ENCODE assay signal across 11 cellular contexts in genomic region chr10:42864575-42864974, GRCh38.
A peak's percentile ranks its signal among the peaks of the same experiment; 100 is the strongest.
DNase-seq lines count a peak whose midpoint lies in the region; TF ChIP-seq lines count a peak whose summit lies in the region.
"Had no signal": no experiment of that assay in that cellular context is flagged by ENCODE, and none has a peak within 500 bp of the region (broad histone marks: within the 10 kb centered on the region; RNA-seq: fewer than 3 reads in every experiment).

No MANE protein-coding gene starts in this region.

- H3K4me3 Mint-ChIP-seq in endothelial cell (ENCODE audit: unreplicated experiment), result no peak overlapping the region
- H3K4me3 Mint-ChIP-seq: memory B cell had no signal

- TF ChIP-seq CTCF in endothelial cell (IDR thresholded peaks at IDR 0.05; ENCODE audit: unreplicated experiment) (no peak), retinal pigment epithelial cell (conservative IDR thresholded peaks at IDR 0.05; ENCODE audit: low read depth, low read length) (peak; percentile 39)

- DNase-seq in NCI-H748 (lab: John Stamatoyannopoulos, UW; ENCODE audit: unreplicated experiment) (peak; percentile 0), NCI-H748 treated with DMSO at 0.1 percent for 48 hours (lab: John Stamatoyannopoulos, UW) (no peak), NOMO-1 treated with DMSO at 0.1 percent for 48 hours (lab: John Stamatoyannopoulos, UW; ENCODE audit: unreplicated experiment) (peak; percentile 51), endothelial cell (ENCODE audit: low spot score) (peak; percentile 40), retinal pigment epithelial cell (ENCODE audit: low read depth) (no peak), SK-N-DZ (ENCODE audit: low spot score) (no peak), HuH-7 (ENCODE audit: low spot score) (no peak)
- no peak for DNase-seq in central memory CD4-positive, alpha-beta T cell
- DNase-seq: dorsolateral prefrontal cortex, NCI-H524 treated with DMSO at 0.1 percent for 48 hours had no signal

- no peaks in the 10 kb centered on the region for H3K9me3 Mint-ChIP-seq in endothelial cell (ENCODE audit: unreplicated experiment)
- H3K9me3 Mint-ChIP-seq: memory B cell had no signal

- peaks cover 6% of the 10 kb centered on the region for H3K36me3 Mint-ChIP-seq in endothelial cell (ENCODE audit: low read depth, unreplicated experiment)
- H3K36me3 Mint-ChIP-seq: memory B cell had no signal

- peaks cover 9% of the 10 kb centered on the region for H3K4me1 Mint-ChIP-seq in endothelial cell (ENCODE audit: unreplicated experiment)
- H3K4me1 Mint-ChIP-seq: memory B cell had no signal

- H3K27me3 Mint-ChIP-seq in endothelial cell (ENCODE audit: unreplicated experiment), result peaks cover 17% of the 10 kb centered on the region

- H3K4me3 ChIP-seq in retinal pigment epithelial cell (ENCODE audit: low read length), result no peak overlapping the region
- H3K4me3 ChIP-seq: dorsolateral prefrontal cortex had no signal

- no peak overlapping the region for H3K27ac Mint-ChIP-seq in endothelial cell (ENCODE audit: unreplicated experiment)
- H3K27ac Mint-ChIP-seq: memory B cell had no signal

Comparison
In these comparisons a context has a peak if more than half of its experiments do, and no peak if none do; other contexts are left out.
1. DNase-seq: peak in NCI-H748 (single experiment), NOMO-1 treated with DMSO at 0.1 percent for 48 hours (single experiment) and endothelial cell (single experiment); none in NCI-H748 treated with DMSO at 0.1 percent for 48 hours (single experiment), retinal pigment epithelial cell (single experiment), central memory CD4-positive, alpha-beta T cell (single experiment), SK-N-DZ (single experiment) and HuH-7 (single experiment).